Comparison of ENCODE assay signal across 18 cellular contexts in genomic region chr18:8713691-8714090, GRCh38. TPM values are rescaled to one million over a fixed set of nuclear protein-coding genes. Genes with fewer than 3 reads are reported as not detected.
A peak's percentile ranks its signal among the peaks of the same experiment; 100 is the strongest.
DNase-seq lines count a peak whose midpoint lies in the region; ATAC-seq, FAIRE-seq and TF ChIP-seq lines count a peak whose summit lies in the region.
"Had no signal": no experiment of that assay in that cellular context is flagged by ENCODE, and none has a peak within 500 bp of the region (broad histone marks: within the 10 kb centered on the region; RNA-seq: fewer than 3 reads in every experiment).

No MANE protein-coding gene starts in this region.

- dilution Hi-C loops in keratinocyte (cut with MboI; ENCODE audit: extremely low pct_ligation_motif_present, low sequenced_read_pairs) = no loop called here

- peaks cover 0 to 11% (median 0%) of the 10 kb centered on the region in 11 experiments; a peak in 2 of 22 replicates for H3K27me3 ChIP-seq in BLaER1 treated with 17β-estradiol and CSF1 and Interleukin-3, amounts not matched to agents 10 nM and 100 nM
- H3K27me3 ChIP-seq in keratinocyte (ENCODE audit: control insufficient read depth, extremely low read depth, insufficient read depth, low read length) (no peaks in the 10 kb centered on the region), sigmoid colon (no peaks in the 10 kb centered on the region)

- peak overlapping the region in 6 of 11 experiments; percentile 20 to 67 (median 38); a peak in 8 of 22 replicates for H3K27ac ChIP-seq in BLaER1 treated with 17β-estradiol and CSF1 and Interleukin-3, amounts not matched to agents 10 nM and 100 nM
- H3K27ac ChIP-seq in keratinocyte (ENCODE audit: control insufficient read depth, insufficient read depth, low read length) (no peak overlapping the region), sigmoid colon (peak overlapping the region; percentile 11 to 75 (median 72))

- TF ChIP-seq CTCF in keratinocyte (optimal IDR thresholded peaks at IDR 0.05 in 1 of 3, IDR thresholded peaks at IDR 0.05 in 1 of 3, conservative IDR thresholded peaks at IDR 0.05 in 1 of 3; ENCODE audit: extremely low read depth in 1 of 3, insufficient read depth in 2 of 3, low read length in 3 of 3) (no peak), sigmoid colon (IDR thresholded peaks at IDR 0.05) (no peak)

- no peak for TF ChIP-seq POLR2A in sigmoid colon (IDR thresholded peaks at IDR 0.05)

- H3K4me3 ChIP-seq in BLaER1 treated with 17β-estradiol and CSF1 and Interleukin-3, amounts not matched to agents 10 nM and 100 nM = no peak overlapping the region
- no peak overlapping the region for H3K4me3 ChIP-seq in keratinocyte (ENCODE audit: control insufficient read depth in 2 of 3, extremely low read depth in 1 of 3, insufficient read depth in 2 of 3, low read depth in 1 of 3, low read length in 3 of 3)
- H3K4me3 ChIP-seq in sigmoid colon = no peak overlapping the region

- H3K4me1 ChIP-seq in BLaER1 treated with 17β-estradiol and CSF1 and Interleukin-3, amounts not matched to agents 10 nM and 100 nM = peaks cover 15 to 82% (median 63%) of the 10 kb centered on the region in 10 experiments
- H3K4me1 ChIP-seq in keratinocyte (ENCODE audit: control insufficient read depth, extremely low read depth, insufficient read depth, low read length) (no peaks in the 10 kb centered on the region), sigmoid colon (peaks cover 0 to 84% (median 49%) of the 10 kb centered on the region in 4 donors)

- intact Hi-C loops in sigmoid colon (cut with DNase I) = no loop called here

- peaks cover 2% of the 10 kb centered on the region for H3K9me1 ChIP-seq in keratinocyte (ENCODE audit: control insufficient read depth, extremely low read depth, insufficient read depth, low read length)

- peaks cover 0 to 53% (median 0%) of the 10 kb centered on the region in 11 experiments; a peak in 6 of 22 replicates for H4K20me1 ChIP-seq in BLaER1 treated with 17β-estradiol and CSF1 and Interleukin-3, amounts not matched to agents 10 nM and 100 nM
- no peaks in the 10 kb centered on the region for H4K20me1 ChIP-seq in keratinocyte (ENCODE audit: control insufficient read depth, extremely low read depth, insufficient read depth, low read length)

- peak; percentile 5 for FAIRE-seq in keratinocyte (lab: Jason Lieb, UNC)

- H3K36me3 ChIP-seq in BLaER1 treated with 17β-estradiol and CSF1 and Interleukin-3, amounts not matched to agents 10 nM and 100 nM = peaks cover 0 to 75% (median 16%) of the 10 kb centered on the region in 11 experiments; a peak in 12 of 22 replicates
- H3K36me3 ChIP-seq in keratinocyte (ENCODE audit: control insufficient read depth in 2 of 2, extremely low read depth in 1 of 2, insufficient read depth in 2 of 2, low read length in 2 of 2) (peaks cover 4 to 18% of the 10 kb centered on the region in 2 experiments), sigmoid colon (peaks cover 0 to 3% (median 0%) of the 10 kb centered on the region in 4 donors)

- in situ Hi-C loops in ACHN (cut with HindIII; ENCODE audit: low pct_ligation_motif_present, low pct_unique_long_range_greater_than_20kb, low sequenced_read_pairs) = no loop called here

- peaks cover 82% of the 10 kb centered on the region for H3K79me2 ChIP-seq in keratinocyte (ENCODE audit: control insufficient read depth, insufficient read depth, low read length)

- 65 to 75% methylated on average over 8 of the region's 8 CpGs for whole genome bisulfite sequencing in sigmoid colon, 2 donors

- no peak overlapping the region for H2AFZ ChIP-seq in keratinocyte (ENCODE audit: control insufficient read depth, low read length)

- peaks cover 0 to 28% (median 5%) of the 10 kb centered on the region in 11 experiments; a peak in 7 of 22 replicates for H3K9me3 ChIP-seq in BLaER1 treated with 17β-estradiol and CSF1 and Interleukin-3, amounts not matched to agents 10 nM and 100 nM (replicated peaks in 1 of 11)
- H3K9me3 ChIP-seq in keratinocyte (ENCODE audit: control insufficient read depth, low read depth, low read length) = no peaks in the 10 kb centered on the region
- no peaks in the 10 kb centered on the region for H3K9me3 ChIP-seq in sigmoid colon
- H3K9me3 ChIP-seq: SK-N-SH had no signal

- ATAC-seq in GM19328 (IDR thresholded peaks at IDR 0.05; ENCODE audit: unreplicated experiment) = no peak
- ATAC-seq: Panc1 had no signal

- DNase-seq in NCI-H69 (lab: John Stamatoyannopoulos, UW) (peak; percentile 72), keratinocyte (ENCODE audit: low read depth, low spot score) (no peak), sigmoid colon (no peak), COLO668 (lab: John Stamatoyannopoulos, UW; ENCODE audit: unreplicated experiment) (no peak), ACHN (no peak)
- DNase-seq: CD4-positive, alpha-beta memory T cell; DMS153; GDM1; MV-4-11; NCI-H1105 treated with DMSO at 0.1 percent for 48 hours; NCI-H2171; NCI-H446; NCI-H526; SIG-M5; SK-N-SH had no signal

- no peak for TF ChIP-seq EP300 in sigmoid colon (IDR thresholded peaks at IDR 0.05)

- H3K4me2 ChIP-seq in BLaER1 treated with 17β-estradiol and CSF1 and Interleukin-3, amounts not matched to agents 10 nM and 100 nM = peak overlapping the region in 9 of 11 experiments; percentile 13 to 62 (median 47); a peak in 17 of 22 replicates
- no peak overlapping the region for H3K4me2 ChIP-seq in keratinocyte (ENCODE audit: control insufficient read depth, extremely low read depth, insufficient read depth, low read depth, low read length)
- H3K4me2 ChIP-seq: SK-N-SH had no signal

- no peak overlapping the region for H3K9ac ChIP-seq in BLaER1 treated with 17β-estradiol and CSF1 and Interleukin-3, amounts not matched to agents 10 nM and 100 nM
- no peak overlapping the region for H3K9ac ChIP-seq in keratinocyte (ENCODE audit: control insufficient read depth, extremely low read depth, insufficient read depth, low read length)
- H3K9ac ChIP-seq: SK-N-SH had no signal

RNA-seq across cellular contexts. Expression of gene MTCL1, which starts 8.3 kb away (rescaled TPM):
- 9.6 to 15.4 TPM (median 10.4 TPM) in 3 replicates for polyA plus RNA-seq in keratinocyte
- 30.3 TPM for polyA plus RNA-seq in keratinocyte (2011; ENCODE audit: low read depth)
- polyA plus RNA-seq in keratinocyte (2011; cell fraction: cytosol; rRNA removed) = 6.1 and 8.8 TPM in 2 replicates
- 43.3 and 43.9 TPM in 2 replicates for polyA plus RNA-seq in keratinocyte (2011; cell fraction: nucleus; rRNA removed)
- polyA plus RNA-seq in keratinocyte (2012; ENCODE audit: low replicate concordance) = 9.3 and 13.3 TPM in 2 replicates
- polyA minus RNA-seq in keratinocyte = 13.6 to 27.4 TPM (median 21.6 TPM) in 3 replicates
- 10.6 TPM for polyA minus RNA-seq in keratinocyte (2011; cell fraction: cytosol; rRNA and poly(A)+ RNA removed)
- 34.3 and 64.2 TPM in 2 replicates for polyA minus RNA-seq in keratinocyte (2011; cell fraction: nucleus; rRNA and poly(A)+ RNA removed)
- total RNA-seq in sigmoid colon = 100 to 1,000 TPM in 1 of 4 donors, 10 to 100 TPM in 3; 58.5 to 133 (median 88.5) TPM
- polyA plus RNA-seq in sigmoid colon = 1 to 10 TPM in 2 of 3 donors, under 1 TPM in 1; 0.69 to 9.1 (median 1.8) TPM
- polyA plus RNA-seq: CD4-positive, alpha-beta memory T cell had no signal
